ENCODE assay signal across 7 cellular contexts in genomic region chr7:28296571-28297483, GRCh38.
DNase-seq lines count a peak whose midpoint lies in the region; ATAC-seq and TF ChIP-seq lines count a peak whose summit lies in the region.

No MANE protein-coding gene starts in this region.

- peaks cover 48% of the 10 kb centered on the region for H3K27me3 Mint-ChIP-seq in activated CD4-positive, alpha-beta memory T cell treated with anti-CD3 and anti-CD28 coated beads, Interleukin-2, amount 10 ng/mL, durations not matched to agents 7 days and 5 days

- no peak for ATAC-seq in GM21381 (IDR thresholded peaks at IDR 0.05; ENCODE audit: unreplicated experiment)
- ATAC-seq in esophagus mucosa, result no peak

- POLR2A ChIA-PET in activated CD4-positive, alpha-beta memory T cell treated with anti-CD3 and anti-CD28 coated beads, Interleukin-2, amount 10 ng/mL, durations not matched to agents 7 days and 5 days (lab: Charles Lee), result no interaction called here

- H3K9me3 Mint-ChIP-seq in activated CD4-positive, alpha-beta memory T cell treated with anti-CD3 and anti-CD28 coated beads, Interleukin-2, amount 10 ng/mL, durations not matched to agents 7 days and 5 days, result no peaks in the 10 kb centered on the region

- no peak overlapping the region for H3K4me3 ChIP-seq in fibroblast of villous mesenchyme (ENCODE audit: low read depth, low read length)

- peaks cover 13% of the 10 kb centered on the region for H3K4me1 Mint-ChIP-seq in activated CD4-positive, alpha-beta memory T cell treated with anti-CD3 and anti-CD28 coated beads, Interleukin-2, amount 10 ng/mL, durations not matched to agents 7 days and 5 days

- no peak overlapping the region for H3K27ac Mint-ChIP-seq in activated CD4-positive, alpha-beta memory T cell treated with anti-CD3 and anti-CD28 coated beads, Interleukin-2, amount 10 ng/mL, durations not matched to agents 7 days and 5 days

- no peaks in the 10 kb centered on the region for H3K36me3 Mint-ChIP-seq in activated CD4-positive, alpha-beta memory T cell treated with anti-CD3 and anti-CD28 coated beads, Interleukin-2, amount 10 ng/mL, durations not matched to agents 7 days and 5 days (ENCODE audit: low read depth)

- no peak overlapping the region for H3K4me3 Mint-ChIP-seq in activated CD4-positive, alpha-beta memory T cell treated with anti-CD3 and anti-CD28 coated beads, Interleukin-2, amount 10 ng/mL, durations not matched to agents 7 days and 5 days

- CTCF ChIA-PET in activated CD4-positive, alpha-beta memory T cell treated with anti-CD3 and anti-CD28 coated beads, Interleukin-2, amount 10 ng/mL, durations not matched to agents 7 days and 5 days (lab: Charles Lee), result interaction anchor here (0.5 to 0.9 kb wide), 3 partner anchors 12 to 912 kb away, joined by 3 to 6 read pairs (median 3); no protein-coding TSS in a partner anchor

- TF ChIP-seq CTCF in GM10266 (IDR thresholded peaks at IDR 0.05; ENCODE audit: control insufficient read depth, insufficient read depth, low read depth, missing control alignments), result peak; percentile 63
- TF ChIP-seq CTCF in fibroblast of villous mesenchyme (IDR thresholded peaks at IDR 0.05; ENCODE audit: insufficient read depth, low read depth, low read length), result peak; percentile 68

- DNase-seq in GM10266 (ENCODE audit: extremely low spot score) (peak; percentile 43), NCI-H2029 (lab: John Stamatoyannopoulos, UW) (peak; percentile 22), fibroblast of villous mesenchyme (ENCODE audit: low read depth) (peak; percentile 44)
- DNase-seq in activated CD4-positive, alpha-beta memory T cell treated with anti-CD3 and anti-CD28 coated beads, Interleukin-2, amount 10 ng/mL, durations not matched to agents 7 days and 5 days, result peak; percentile 32
- peak; percentile 49 for DNase-seq in stimulated activated CD4-positive, alpha-beta T cell treated with anti-CD3 and anti-CD28 coated beads, Interleukin-2, amount 100 ng/mL, for 4 hours (ENCODE audit: low read depth)
